ENCODE assay signal across 8 cellular contexts in the genomic region with DNA sequence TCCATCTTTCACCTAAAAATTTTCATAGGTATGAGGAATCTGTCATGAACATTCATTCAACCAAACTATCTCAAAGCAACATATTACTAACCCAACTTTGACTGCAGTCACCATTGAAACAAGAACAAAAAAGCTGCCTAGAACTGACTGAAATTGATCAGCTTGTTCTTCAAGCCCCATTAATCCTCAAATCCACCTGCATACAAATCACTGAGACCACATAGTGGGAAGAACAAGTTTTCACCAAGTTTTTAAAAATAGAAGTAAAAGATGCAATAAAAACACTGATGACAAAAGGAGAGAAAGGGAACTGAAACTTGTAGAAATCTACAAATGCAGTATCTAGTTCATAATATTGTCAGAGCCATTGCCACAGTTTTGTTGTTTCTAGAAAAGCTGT. TPM values are rescaled to one million over a fixed set of nuclear protein-coding genes. Genes with fewer than 3 reads are reported as not detected.
DNase-seq lines count a peak whose midpoint lies in the region; ATAC-seq and TF ChIP-seq lines count a peak whose summit lies in the region.

No MANE protein-coding gene starts in this region.

- no peak overlapping the region for H3K4me3 ChIP-seq in prostate gland

- intact Hi-C loops in prostate gland (cut with DNase I), result loop anchor here (2.0 kb wide), 1 partner anchor 21 kb away; no protein-coding TSS in a partner anchor

- TF ChIP-seq CTCF in VCaP (conservative IDR thresholded peaks at IDR 0.05) (no peak), prostate gland (IDR thresholded peaks at IDR 0.05) (no peak)

- ATAC-seq in GM18861 (IDR thresholded peaks at IDR 0.05; ENCODE audit: unreplicated experiment) (peak; percentile 79), HG02763 (IDR thresholded peaks at IDR 0.05; ENCODE audit: unreplicated experiment) (peak; percentile 81)

- DNase-seq in prostate gland (ENCODE audit: low spot score), result no peak
- no peak for DNase-seq in SHP77 treated with DMSO at 0.1 percent for 48 hours (lab: John Stamatoyannopoulos, UW)
- DNase-seq in stimulated activated CD4-positive, alpha-beta T cell treated with anti-CD3 and anti-CD28 coated beads, Interleukin-2, amount 100 ng/mL, for 48 hours, result no peak
- DNase-seq in NCI-H748 (lab: John Stamatoyannopoulos, UW; ENCODE audit: unreplicated experiment), result no peak
- no peak for DNase-seq in DMS114 treated with DMSO at 0.1 percent for 48 hours (lab: John Stamatoyannopoulos, UW; ENCODE audit: unreplicated experiment)

- H3K27me3 ChIP-seq in prostate gland (replicated peaks; ENCODE audit: insufficient read depth), result no peaks in the 10 kb centered on the region

- no peaks in the 10 kb centered on the region for H3K9me3 ChIP-seq in prostate gland

- no peak for TF ChIP-seq POLR2A in prostate gland (IDR thresholded peaks at IDR 0.05)

- peaks cover 8% of the 10 kb centered on the region for H3K4me1 ChIP-seq in prostate gland (replicated peaks)

- H3K36me3 ChIP-seq in prostate gland, result no peaks in the 10 kb centered on the region

- H3K27ac ChIP-seq in VCaP, result peak overlapping the region; percentile 72
- H3K27ac ChIP-seq in prostate gland, result peak overlapping the region; percentile 59 to 78

RNA-seq across cellular contexts. Expression of gene SORT1, which starts 6.1 kb away (rescaled TPM):
- 100 to 1,000 TPM in 1 of 2 donors, 10 to 100 TPM in 1; 34.0 to 164 TPM for total RNA-seq in prostate gland

RNA-seq across cellular contexts. Expression of gene PSMA5, which starts 34.6 kb away (rescaled TPM):
- total RNA-seq in prostate gland, result 10 to 100 TPM; 24.6 to 31.8 TPM
